In the genomic region with DNA sequence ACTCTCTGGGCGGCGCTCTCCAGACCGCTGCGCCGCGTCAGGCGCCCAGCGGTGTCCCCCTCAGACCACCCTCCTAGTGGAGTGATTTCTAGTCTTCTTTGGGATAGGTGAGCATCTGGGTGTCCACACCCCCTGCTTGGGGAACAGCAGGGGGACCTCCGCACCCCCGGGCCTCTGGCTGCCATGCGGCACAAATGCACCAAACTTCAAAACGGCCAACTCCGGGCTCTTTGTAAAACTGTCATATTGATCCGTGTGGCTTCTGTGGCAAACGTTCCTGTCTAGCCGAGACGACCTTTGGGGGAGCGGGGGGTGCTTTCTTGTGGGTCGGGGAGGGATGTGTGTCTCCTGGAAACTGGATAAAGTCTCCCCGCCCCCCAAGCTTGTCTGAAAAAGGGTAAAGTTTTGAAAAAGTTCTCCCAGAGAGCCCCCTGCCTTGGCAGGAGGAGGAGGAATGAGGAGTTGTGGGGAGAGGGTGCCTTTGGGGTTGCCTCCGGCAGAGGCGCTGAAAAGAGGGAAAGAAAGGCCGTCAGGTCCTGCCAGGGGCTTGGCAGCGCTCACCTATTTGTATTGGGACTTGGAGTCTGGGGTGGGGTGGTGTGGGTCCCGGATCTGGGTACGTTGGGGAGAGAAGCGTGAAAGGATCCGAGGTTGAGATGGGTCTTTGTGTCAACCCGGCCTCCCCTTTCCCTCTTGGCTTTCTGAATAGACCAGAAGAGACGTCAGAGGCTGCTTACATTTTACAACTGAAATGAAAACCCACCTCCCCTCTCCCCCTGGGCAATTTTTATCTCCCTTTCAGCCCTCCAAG, we compare ENCODE assay signal across 8 cellular contexts. TPM values are rescaled to one million over a fixed set of nuclear protein-coding genes. Genes with fewer than 3 reads are reported as not detected.
DNase-seq lines count a peak whose midpoint lies in the region; ATAC-seq and TF ChIP-seq lines count a peak whose summit lies in the region.

No MANE protein-coding gene starts in this region.

- H3K4me3 ChIP-seq in thyroid gland (replicated peaks in 1 of 3): peak overlapping the region in 2 of 3 donors; percentile 49 to 88

- no peaks in the 10 kb centered on the region for H3K27me3 Mint-ChIP-seq in activated CD8-positive, alpha-beta T cell treated with anti-CD3 and anti-CD28 coated beads, Interleukin-2, amount 10 ng/mL, durations not matched to agents 7 days and 5 days (ENCODE audit: low read depth)
- peaks cover 8% of the 10 kb centered on the region for H3K27me3 Mint-ChIP-seq in endothelial cell (ENCODE audit: unreplicated experiment)
- H3K27me3 Mint-ChIP-seq in naive thymus-derived CD8-positive, alpha-beta T cell: no peaks in the 10 kb centered on the region

- peaks cover 6% of the 10 kb centered on the region for H3K4me1 Mint-ChIP-seq in activated CD8-positive, alpha-beta T cell treated with anti-CD3 and anti-CD28 coated beads, Interleukin-2, amount 10 ng/mL, durations not matched to agents 7 days and 5 days (ENCODE audit: low read depth)
- H3K4me1 Mint-ChIP-seq in endothelial cell (ENCODE audit: unreplicated experiment): peaks cover 14% of the 10 kb centered on the region
- H3K4me1 Mint-ChIP-seq in naive thymus-derived CD8-positive, alpha-beta T cell: peaks cover 7 to 12% (median 9%) of the 10 kb centered on the region in 4 donors

- POLR2A ChIA-PET in GM10248 (lab: Yijun Ruan, JAX): interaction anchor here (0.6 to 1.1 kb wide), 2 partner anchors 29 to 482 kb away, joined by 3 to 6 read pairs; partner anchors contain the start of genes CYB5D1, NAA38 and TMEM256
- POLR2A ChIA-PET in activated CD8-positive, alpha-beta T cell treated with anti-CD3 and anti-CD28 coated beads, Interleukin-2, amount 10 ng/mL, durations not matched to agents 7 days and 5 days (lab: Charles Lee): interaction anchor here (0.6 to 1.7 kb wide), 5 partner anchors 13 to 44 kb away, joined by 3 to 12 read pairs (median 4); partner anchors contain the start of gene NAA38
- POLR2A ChIA-PET in naive thymus-derived CD8-positive, alpha-beta T cell (lab: Charles Lee): interaction anchor here (0.5 to 2.2 kb wide), 15 partner anchors 11 to 200 kb away, joined by 3 to 17 read pairs (median 4); partner anchors contain the start of genes CNTROB, KDM6B, NAA38 and RNF227

- peak overlapping the region; percentile 79 to 98 (median 92) for H3K27ac ChIP-seq in thyroid gland

- peaks cover 20% of the 10 kb centered on the region for H3K36me3 Mint-ChIP-seq in activated CD8-positive, alpha-beta T cell treated with anti-CD3 and anti-CD28 coated beads, Interleukin-2, amount 10 ng/mL, durations not matched to agents 7 days and 5 days (ENCODE audit: low read depth)
- peaks cover 9% of the 10 kb centered on the region for H3K36me3 Mint-ChIP-seq in endothelial cell (ENCODE audit: low read depth, unreplicated experiment)
- peaks cover 0 to 28% (median 3%) of the 10 kb centered on the region in 3 donors for H3K36me3 Mint-ChIP-seq in naive thymus-derived CD8-positive, alpha-beta T cell

- peaks cover 40 to 49% of the 10 kb centered on the region in 2 donors for H3K4me1 ChIP-seq in thyroid gland

- WGBS in thyroid gland, 2 donors: 7 to 10% methylated on average over 20 to 24 of the region's 30 CpGs

- peak in 1 of 2 donors; percentile 19 for TF ChIP-seq POLR2A in thyroid gland (IDR thresholded peaks at IDR 0.05)

- ATAC-seq in activated CD8-positive, alpha-beta T cell treated with anti-CD3 and anti-CD28 coated beads, Interleukin-2, amount 10 ng/mL, durations not matched to agents 7 days and 5 days: peak; percentile 21
- peak; percentile 23 to 44 for ATAC-seq in naive thymus-derived CD8-positive, alpha-beta T cell
- no peak for ATAC-seq in HG02840 (IDR thresholded peaks at IDR 0.05; ENCODE audit: low FRiP score, unreplicated experiment)

- DNase-seq in GM10248 (ENCODE audit: extremely low spot score) (peak; percentile 35), NCI-H1105 (lab: John Stamatoyannopoulos, UW) (peak; percentile 48), endothelial cell (ENCODE audit: low spot score) (peak; percentile 44), thyroid gland (peak in 1 of 2 donors; percentile 45), GF-D8 (lab: John Stamatoyannopoulos, UW) (no peak)
- DNase-seq in activated CD8-positive, alpha-beta T cell treated with anti-CD3 and anti-CD28 coated beads, Interleukin-2, amount 10 ng/mL, durations not matched to agents 7 days and 5 days: peak; percentile 72
- peak; percentile 23 to 89 (median 64) for DNase-seq in naive thymus-derived CD8-positive, alpha-beta T cell

- CTCF ChIA-PET in GM10248 (lab: Yijun Ruan, JAX): interaction anchor here (0.7 to 1.2 kb wide), 8 partner anchors 10 to 104 kb away, joined by 3 to 5 read pairs (median 3); partner anchors contain the start of gene NAA38
- CTCF ChIA-PET in activated CD8-positive, alpha-beta T cell treated with anti-CD3 and anti-CD28 coated beads, Interleukin-2, amount 10 ng/mL, durations not matched to agents 7 days and 5 days (lab: Charles Lee): interaction anchor here (0.9 to 1.9 kb wide), 5 partner anchors 17 to 45 kb away, joined by 3 to 8 read pairs (median 4); partner anchors contain the start of genes CNTROB, NAA38 and TRAPPC1

- no peaks in the 10 kb centered on the region for H3K9me3 Mint-ChIP-seq in activated CD8-positive, alpha-beta T cell treated with anti-CD3 and anti-CD28 coated beads, Interleukin-2, amount 10 ng/mL, durations not matched to agents 7 days and 5 days (ENCODE audit: insufficient read depth)
- no peaks in the 10 kb centered on the region for H3K9me3 Mint-ChIP-seq in endothelial cell (ENCODE audit: unreplicated experiment)
- peaks cover 0 to 2% (median 0%) of the 10 kb centered on the region in 9 donors for H3K9me3 Mint-ChIP-seq in naive thymus-derived CD8-positive, alpha-beta T cell

- H3K36me3 ChIP-seq in thyroid gland: peaks cover 8 to 10% of the 10 kb centered on the region in 2 donors

- no peak for TF ChIP-seq CTCF in GM10248 (IDR thresholded peaks at IDR 0.05; ENCODE audit: control extremely low read depth, extremely low read depth, low read depth, missing control alignments)
- TF ChIP-seq CTCF in endothelial cell (IDR thresholded peaks at IDR 0.05; ENCODE audit: unreplicated experiment): no peak
- TF ChIP-seq CTCF in thyroid gland (IDR thresholded peaks at IDR 0.05): no peak

- intact Hi-C loops in thyroid gland (cut with DNase I): no loop called here

- H3K4me3 Mint-ChIP-seq in activated CD8-positive, alpha-beta T cell treated with anti-CD3 and anti-CD28 coated beads, Interleukin-2, amount 10 ng/mL, durations not matched to agents 7 days and 5 days: no peak overlapping the region
- no peak overlapping the region for H3K4me3 Mint-ChIP-seq in endothelial cell (ENCODE audit: unreplicated experiment)
- no peak overlapping the region for H3K4me3 Mint-ChIP-seq in naive thymus-derived CD8-positive, alpha-beta T cell

- no peaks in the 10 kb centered on the region for H3K27me3 ChIP-seq in thyroid gland

- no peak overlapping the region for H3K27ac Mint-ChIP-seq in activated CD8-positive, alpha-beta T cell treated with anti-CD3 and anti-CD28 coated beads, Interleukin-2, amount 10 ng/mL, durations not matched to agents 7 days and 5 days
- no peak overlapping the region for H3K27ac Mint-ChIP-seq in endothelial cell (ENCODE audit: unreplicated experiment)
- no peak overlapping the region for H3K27ac Mint-ChIP-seq in naive thymus-derived CD8-positive, alpha-beta T cell

- no peaks in the 10 kb centered on the region for H3K9me3 ChIP-seq in thyroid gland

RNA-seq across cellular contexts. Expression of gene CHD3, which starts 2.2 kb away (rescaled TPM):
- 100 to 1,000 TPM; 125 to 129 TPM for total RNA-seq in activated CD8-positive, alpha-beta T cell treated with anti-CD3 and anti-CD28 coated beads, Interleukin-2, amount 10 ng/mL, durations not matched to agents 7 days and 5 days
- total RNA-seq in endothelial cell (ENCODE audit: unreplicated experiment) (133 TPM), thyroid gland (100 to 1,000 TPM in 1 of 4 donors, 10 to 100 TPM in 3; 78.9 to 117 (median 91.4) TPM)
- 100 to 1,000 TPM; 277 to 281 TPM for total RNA-seq in naive thymus-derived CD8-positive, alpha-beta T cell
- polyA plus RNA-seq in naive thymus-derived CD8-positive, alpha-beta T cell: 10 to 100 TPM in 2 of 3 donors, 1 to 10 TPM in 1; 4.3 to 29.2 (median 15.5) TPM

RNA-seq across cellular contexts. Expression of gene CYB5D1, which starts 28.6 kb away (rescaled TPM):
- total RNA-seq in activated CD8-positive, alpha-beta T cell treated with anti-CD3 and anti-CD28 coated beads, Interleukin-2, amount 10 ng/mL, durations not matched to agents 7 days and 5 days: 10 to 100 TPM in 1 of 2 experiments, 1 to 10 TPM in 1; 9.8 to 11.2 TPM
- total RNA-seq in endothelial cell (ENCODE audit: unreplicated experiment) (6.4 TPM), thyroid gland (10 to 100 TPM; 14.9 to 29.5 (median 23.5) TPM)
- total RNA-seq in naive thymus-derived CD8-positive, alpha-beta T cell: 1 to 10 TPM; 8.5 to 9.8 TPM
- polyA plus RNA-seq in naive thymus-derived CD8-positive, alpha-beta T cell: 1 to 10 TPM; 3.5 to 6.0 (median 5.1) TPM

RNA-seq across cellular contexts. Expression of gene NAA38, which starts 29.1 kb away (rescaled TPM):
- 10 to 100 TPM; 92.7 to 93.1 TPM for total RNA-seq in activated CD8-positive, alpha-beta T cell treated with anti-CD3 and anti-CD28 coated beads, Interleukin-2, amount 10 ng/mL, durations not matched to agents 7 days and 5 days
- total RNA-seq in endothelial cell (ENCODE audit: unreplicated experiment) (97.9 TPM), thyroid gland (100 to 1,000 TPM in 2 of 4 donors, 10 to 100 TPM in 2; 24.6 to 180 (median 79.6) TPM)
- 10 to 100 TPM; 16.0 to 24.1 TPM for total RNA-seq in naive thymus-derived CD8-positive, alpha-beta T cell
- 100 to 1,000 TPM; 125 to 169 (median 152) TPM for polyA plus RNA-seq in naive thymus-derived CD8-positive, alpha-beta T cell

RNA-seq across cellular contexts. Expression of gene RNF227, which starts 29.7 kb away (rescaled TPM):
- total RNA-seq in activated CD8-positive, alpha-beta T cell treated with anti-CD3 and anti-CD28 coated beads, Interleukin-2, amount 10 ng/mL, durations not matched to agents 7 days and 5 days: 1 to 10 TPM; 4.2 TPM
- total RNA-seq in endothelial cell (ENCODE audit: unreplicated experiment) (0.77 TPM), thyroid gland (1 to 10 TPM; 1.1 to 4.3 (median 2.2) TPM)
- 1 to 10 TPM; 7.8 to 9.4 TPM for total RNA-seq in naive thymus-derived CD8-positive, alpha-beta T cell
- polyA plus RNA-seq in naive thymus-derived CD8-positive, alpha-beta T cell: 1 to 10 TPM in 2 of 3 donors, under 1 TPM in 1; 0.65 to 4.8 (median 2.4) TPM

RNA-seq across cellular contexts. Expression of gene TMEM88, which starts 31.6 kb away (rescaled TPM):
- 1 to 10 TPM in 1 of 2 experiments, under 1 TPM in 1; 0.87 to 1.2 TPM for total RNA-seq in activated CD8-positive, alpha-beta T cell treated with anti-CD3 and anti-CD28 coated beads, Interleukin-2, amount 10 ng/mL, durations not matched to agents 7 days and 5 days
- total RNA-seq in endothelial cell (ENCODE audit: unreplicated experiment) (13.6 TPM), thyroid gland (10 to 100 TPM; 12.3 to 39.5 (median 18.4) TPM)
- total RNA-seq in naive thymus-derived CD8-positive, alpha-beta T cell: 1 to 10 TPM; 6.9 to 7.2 TPM
- not detected for polyA plus RNA-seq in naive thymus-derived CD8-positive, alpha-beta T cell
